Comparison of ENCODE assay signal across 8 cellular contexts in the genomic region with DNA sequence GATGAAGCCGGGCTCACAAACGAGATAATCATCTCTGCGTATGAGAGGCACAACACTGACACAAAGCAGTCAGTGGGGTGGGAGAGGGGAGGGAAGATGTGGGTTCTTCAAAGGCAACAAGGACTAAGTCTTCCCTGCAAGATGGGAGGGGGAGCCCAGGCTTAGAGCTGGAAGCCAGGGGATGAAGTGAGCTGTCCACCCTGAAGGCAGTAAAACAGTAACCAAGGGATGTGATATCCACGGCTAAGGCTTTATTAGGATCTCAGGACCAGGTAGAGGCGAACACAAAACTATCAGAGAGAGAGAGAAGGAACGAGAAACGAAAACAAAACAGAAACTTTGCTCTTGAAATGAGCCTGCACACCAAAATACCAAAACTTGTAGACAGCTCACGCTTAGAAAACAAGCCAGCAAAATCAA.
A peak's percentile ranks its signal among the peaks of the same experiment; 100 is the strongest.
DNase-seq lines count a peak whose midpoint lies in the region; ATAC-seq lines count a peak whose summit lies in the region.

No MANE protein-coding gene starts in this region.

- peak overlapping the region; percentile 77 to 99 (median 96) for H3K27ac Mint-ChIP-seq in CD8-positive, alpha-beta memory T cell
- H3K27ac Mint-ChIP-seq in activated naive CD8-positive, alpha-beta T cell: peak overlapping the region; percentile 85

- peaks cover 33 to 51% (median 47%) of the 10 kb centered on the region in 3 donors for H3K4me1 Mint-ChIP-seq in CD8-positive, alpha-beta memory T cell
- peaks cover 17% of the 10 kb centered on the region for H3K4me1 Mint-ChIP-seq in activated naive CD8-positive, alpha-beta T cell (ENCODE audit: low read depth)

- peak overlapping the region; percentile 85 to 90 (median 89) for H3K4me3 Mint-ChIP-seq in CD8-positive, alpha-beta memory T cell
- H3K4me3 Mint-ChIP-seq in activated naive CD8-positive, alpha-beta T cell: peak overlapping the region; percentile 74

- DNase-seq in CD8-positive, alpha-beta memory T cell: peak in 2 of 5 donors; percentile 45 to 59
- no peak for DNase-seq in HAP-1 (ENCODE audit: low spot score in 2 of 2)
- DNase-seq in cerebellar cortex (ENCODE audit: low spot score): no peak
- DNase-seq in NCI-H510A (lab: John Stamatoyannopoulos, UW): no peak
- DNase-seq in KBM-7: no peak

- in situ Hi-C loops in HAP-1 (cut with MboI; ENCODE audit: low sequenced_read_pairs): no loop called here
- in situ Hi-C loops in KBM-7 (cut with MboI; ENCODE audit: low pct_unique_long_range_greater_than_20kb, low sequenced_read_pairs): no loop called here

- peak overlapping the region; percentile 60 for H3K27ac ChIP-seq in CD8-positive, alpha-beta memory T cell (ENCODE audit: low read depth, low read length)

- H3K4me1 ChIP-seq in CD8-positive, alpha-beta memory T cell (ENCODE audit: insufficient read depth, low read length): peaks cover 17% of the 10 kb centered on the region
- no peaks in the 10 kb centered on the region for H3K4me1 ChIP-seq in HAP-1

- POLR2A ChIA-PET in CD8-positive, alpha-beta memory T cell (lab: Charles Lee): no interaction called here

- H3K4me3 ChIP-seq in CD8-positive, alpha-beta memory T cell (ENCODE audit: low read length): peak overlapping the region; percentile 66
- H3K4me3 ChIP-seq in HAP-1: no peak overlapping the region

- H3K9me3 ChIP-seq in CD8-positive, alpha-beta memory T cell (ENCODE audit: low read length): no peaks in the 10 kb centered on the region
- no peaks in the 10 kb centered on the region for H3K9me3 ChIP-seq in HAP-1

- ATAC-seq in GM21390 (IDR thresholded peaks at IDR 0.05; ENCODE audit: unreplicated experiment): peak; percentile 97
- ATAC-seq in HG03469 (IDR thresholded peaks at IDR 0.05; ENCODE audit: unreplicated experiment): peak; percentile 70

- H3K9me3 Mint-ChIP-seq in CD8-positive, alpha-beta memory T cell: peaks cover 0 to 11% (median 8%) of the 10 kb centered on the region in 5 donors
- peaks cover 13% of the 10 kb centered on the region for H3K9me3 Mint-ChIP-seq in activated naive CD8-positive, alpha-beta T cell (ENCODE audit: low read depth)

- no peaks in the 10 kb centered on the region for H3K36me3 ChIP-seq in CD8-positive, alpha-beta memory T cell (ENCODE audit: insufficient read depth, low read length)
- H3K36me3 ChIP-seq in HAP-1 (replicated peaks): no peaks in the 10 kb centered on the region

- H3K36me3 Mint-ChIP-seq in CD8-positive, alpha-beta memory T cell: peaks cover 6 to 11% (median 6%) of the 10 kb centered on the region in 3 donors
- peaks cover 3% of the 10 kb centered on the region for H3K36me3 Mint-ChIP-seq in activated naive CD8-positive, alpha-beta T cell

- H3K27me3 Mint-ChIP-seq in CD8-positive, alpha-beta memory T cell: no peaks in the 10 kb centered on the region
- no peaks in the 10 kb centered on the region for H3K27me3 Mint-ChIP-seq in activated naive CD8-positive, alpha-beta T cell

- CTCF ChIA-PET in CD8-positive, alpha-beta memory T cell (lab: Charles Lee): no interaction called here

- no peaks in the 10 kb centered on the region for H3K27me3 ChIP-seq in CD8-positive, alpha-beta memory T cell (ENCODE audit: insufficient read depth, low read length, poor library complexity, severe bottlenecking)
- no peaks in the 10 kb centered on the region for H3K27me3 ChIP-seq in HAP-1 (ENCODE audit: low read depth)
